In the genomic region with DNA sequence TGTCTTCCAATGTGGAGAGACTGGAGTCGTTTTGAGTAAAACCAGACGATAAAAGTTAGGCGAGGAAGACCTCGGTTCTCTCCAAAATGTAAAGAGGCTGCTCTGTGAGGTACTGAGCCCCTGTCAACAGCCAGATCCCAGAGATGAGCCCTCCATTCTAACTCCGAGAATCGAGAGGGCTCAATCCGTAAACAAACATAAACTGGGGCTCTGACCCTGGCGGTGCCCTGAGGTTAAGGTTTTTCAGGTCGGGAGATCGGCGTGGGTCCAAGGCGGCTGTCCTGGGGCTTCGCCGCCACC, we compare ENCODE assay signal across 9 cellular contexts. TPM values are rescaled to one million over a fixed set of nuclear protein-coding genes. Genes with fewer than 3 reads are reported as not detected.
DNase-seq lines count a peak whose midpoint lies in the region; ATAC-seq and TF ChIP-seq lines count a peak whose summit lies in the region.
"Had no signal": no experiment of that assay in that cellular context is flagged by ENCODE, and none has a peak within 500 bp of the region (broad histone marks: within the 10 kb centered on the region; RNA-seq: fewer than 3 reads in every experiment).

No MANE protein-coding gene starts in this region.

- H3K4me3 Mint-ChIP-seq in endodermal cell, result peak overlapping the region; percentile 91

- H3K27ac ChIP-seq in endodermal cell (ENCODE audit: low read depth, low read length), result no peak overlapping the region
- H3K27ac ChIP-seq in ovary, result peak overlapping the region; percentile 61 to 75

- 0% methylated on average over 12 to 14 of the region's 14 CpGs for WGBS in endodermal cell (ENCODE audit: insufficient coverage in 1 of 2, insufficient read length in 1 of 2), 2 experiments
- WGBS in ovary, 3 donors, result 0 to 1% (median 0%) methylated on average over 14 of the region's 14 CpGs

- H3K27me3 Mint-ChIP-seq in endodermal cell (ENCODE audit: insufficient read depth), result no peaks in the 10 kb centered on the region

- H3K36me3 Mint-ChIP-seq in endodermal cell (ENCODE audit: low read depth), result peaks cover 6% of the 10 kb centered on the region

- TF ChIP-seq POLR2A in ovary (IDR thresholded peaks at IDR 0.05), result no peak

- CTCF ChIA-PET in GM10248 (lab: Yijun Ruan, JAX), result interaction anchor here (1.1 to 7.9 kb wide), 6 partner anchors 9 to 623 kb away, joined by 3 to 38 read pairs (median 6); no protein-coding TSS in a partner anchor

- POLR2A ChIA-PET in GM10248 (lab: Yijun Ruan, JAX), result no interaction called here

- intact Hi-C loops in ovary (cut with DNase I), result no loop called here

- H3K9me3 ChIP-seq in endodermal cell (ENCODE audit: control insufficient read depth, low read length) (no peaks in the 10 kb centered on the region), ovary (no peaks in the 10 kb centered on the region)

- H3K4me1 Mint-ChIP-seq in endodermal cell, result peaks cover 16% of the 10 kb centered on the region

- H3K36me3 ChIP-seq in endodermal cell (ENCODE audit: control insufficient read depth, insufficient read depth, low read length) (peaks cover 1% of the 10 kb centered on the region), ovary (no peaks in the 10 kb centered on the region)

- TF ChIP-seq CTCF in endodermal cell (conservative IDR thresholded peaks at IDR 0.05), result peak; percentile 27
- no peak for TF ChIP-seq CTCF in ovary (IDR thresholded peaks at IDR 0.05)
- no peak for TF ChIP-seq CTCF in GM10248 (IDR thresholded peaks at IDR 0.05; ENCODE audit: control extremely low read depth, extremely low read depth, low read depth, missing control alignments)

- H3K27me3 ChIP-seq in endodermal cell (ENCODE audit: control insufficient read depth, insufficient read depth, low read length, poor library complexity, severe bottlenecking) (no peaks in the 10 kb centered on the region), ovary (no peaks in the 10 kb centered on the region)

- DNase-seq in NCI-H69 (lab: John Stamatoyannopoulos, UW) (peak; percentile 65), endodermal cell (no peak), ovary (no peak), GM10248 (ENCODE audit: extremely low spot score) (no peak), hippocampal formation (lab: John Stamatoyannopoulos, UW) (no peak), amygdala (lab: John Stamatoyannopoulos, UW) (no peak)

- H3K4me1 ChIP-seq in endodermal cell (ENCODE audit: control insufficient read depth, insufficient read depth, low read length) (no peaks in the 10 kb centered on the region), ovary (ENCODE audit: insufficient read depth) (peaks cover 7% of the 10 kb centered on the region)

- ATAC-seq in GM19395 (IDR thresholded peaks at IDR 0.05; ENCODE audit: unreplicated experiment), result peak; percentile 5
- ATAC-seq in HG03139 (IDR thresholded peaks at IDR 0.05; ENCODE audit: unreplicated experiment), result no peak

- no peak for TF ChIP-seq EP300 in ovary (IDR thresholded peaks at IDR 0.05)

- H3K27ac Mint-ChIP-seq in endodermal cell, result peak overlapping the region; percentile 95

- H3K4me3 ChIP-seq in endodermal cell (ENCODE audit: low read length), result peak overlapping the region; percentile 97
- H3K4me3 ChIP-seq in ovary, result peak overlapping the region; percentile 79

- no peaks in the 10 kb centered on the region for H3K9me3 Mint-ChIP-seq in endodermal cell

- peak overlapping the region; percentile 61 for H3K9ac ChIP-seq in endodermal cell (ENCODE audit: extremely low read depth, low read length, poor library complexity, severe bottlenecking)

RNA-seq across cellular contexts. Expression of gene TBCCD1, which starts 0.4 kb away (rescaled TPM):
- 10 to 100 TPM; 11.9 to 14.0 TPM for total RNA-seq in endodermal cell
- 18.8 TPM for polyA plus RNA-seq in endodermal cell (2013, experiment 1 of 2)
- polyA plus RNA-seq in endodermal cell (2013, experiment 2 of 2), result 20.2 TPM
- total RNA-seq in ovary, result 10 to 100 TPM in 5 of 7 donors, 1 to 10 TPM in 2; 8.8 to 12.4 (median 10.6) TPM
- polyA plus RNA-seq in ovary, result 10 to 100 TPM in 1 of 2 donors, 1 to 10 TPM in 1; 6.9 to 11.1 TPM

RNA-seq across cellular contexts. Expression of gene DNAJB11, which starts 3.8 kb away (rescaled TPM):
- total RNA-seq in endodermal cell (10 to 100 TPM; 59.8 to 81.5 TPM), ovary (10 to 100 TPM; 17.7 to 33.4 (median 22.3) TPM)
- 76.4 TPM for polyA plus RNA-seq in endodermal cell (2013, experiment 1 of 2)
- 68.8 TPM for polyA plus RNA-seq in endodermal cell (2013, experiment 2 of 2)
- polyA plus RNA-seq in ovary, result 10 to 100 TPM; 23.8 to 38.2 TPM

RNA-seq across cellular contexts. Expression of gene CRYGS, which starts 22.5 kb away (rescaled TPM):
- total RNA-seq in endodermal cell (1 to 10 TPM; 2.0 to 2.4 TPM), ovary (1 to 10 TPM; 1.2 to 3.3 (median 2.2) TPM)
- polyA plus RNA-seq in endodermal cell (2013, experiment 1 of 2), result 2.9 TPM
- 2.7 TPM for polyA plus RNA-seq in endodermal cell (2013, experiment 2 of 2)
- 1 to 10 TPM; 1.6 to 2.4 TPM for polyA plus RNA-seq in ovary

RNA-seq across cellular contexts. Expression of gene AHSG, which starts 46.1 kb away (rescaled TPM):
- total RNA-seq in endodermal cell, result not detected
- polyA plus RNA-seq in endodermal cell (2013, experiment 1 of 2), result 0.25 TPM
- polyA plus RNA-seq in endodermal cell (2013, experiment 2 of 2), result 0.33 TPM
- 1 to 10 TPM in 1 of 7 donors, under 1 TPM in 1, not detected in 5; 0.25 to 1.7 TPM for total RNA-seq in ovary
- not detected for polyA plus RNA-seq in ovary
- total RNA-seq: activated CD8-positive, alpha-beta memory T cell treated with anti-CD3 and anti-CD28 coated beads for 36 hours had no signal
